Comparison of ENCODE assay signal across 8 cellular contexts in genomic region chr6:16318953-16319720, GRCh38.
DNase-seq lines count a peak whose midpoint lies in the region; ATAC-seq and TF ChIP-seq lines count a peak whose summit lies in the region.

No MANE protein-coding gene starts in this region.

- no peaks in the 10 kb centered on the region for H3K27me3 ChIP-seq in right atrium auricular region
- no peaks in the 10 kb centered on the region for H3K27me3 ChIP-seq in ascending aorta
- H3K27me3 ChIP-seq in muscle layer of duodenum (ENCODE audit: low read depth, low read length) = no peaks in the 10 kb centered on the region
- H3K27me3 ChIP-seq in vagina = no peaks in the 10 kb centered on the region

- H3K4me1 ChIP-seq in right atrium auricular region (peaks cover 0 to 69% of the 10 kb centered on the region in 2 donors), ascending aorta (peaks cover 11 to 63% of the 10 kb centered on the region in 2 donors), muscle layer of duodenum (ENCODE audit: control insufficient read depth in 1 of 2, insufficient read depth in 2 of 2, low read length in 2 of 2) (peaks cover 23 to 33% of the 10 kb centered on the region in 2 donors), vagina (peaks cover 57% of the 10 kb centered on the region)

- ATAC-seq in Right ventricle myocardium inferior (no peak), HG03521 (IDR thresholded peaks at IDR 0.05; ENCODE audit: unreplicated experiment) (no peak), HG03135 (IDR thresholded peaks at IDR 0.05; ENCODE audit: unreplicated experiment) (no peak)

- no peak for DNase-seq in right atrium auricular region (ENCODE audit: low spot score)
- DNase-seq in Right ventricle myocardium inferior (ENCODE audit: missing footprints) = no peak
- peak in 1 of 2 donors; percentile 41 for DNase-seq in ascending aorta (ENCODE audit: low spot score in 2 of 2)
- no peak for DNase-seq in vagina (ENCODE audit: extremely low spot score in 2 of 2)
- DNase-seq in iPS-NIHi11 (ENCODE audit: low spot score) = no peak

- H3K36me3 ChIP-seq in right atrium auricular region = no peaks in the 10 kb centered on the region
- no peaks in the 10 kb centered on the region for H3K36me3 ChIP-seq in ascending aorta
- peaks cover 0 to 4% of the 10 kb centered on the region in 2 donors for H3K36me3 ChIP-seq in muscle layer of duodenum (ENCODE audit: control insufficient read depth in 1 of 2, insufficient read depth in 2 of 2, low read length in 2 of 2)
- no peaks in the 10 kb centered on the region for H3K36me3 ChIP-seq in vagina

- H3K4me3 ChIP-seq in right atrium auricular region = no peak overlapping the region
- no peak overlapping the region for H3K4me3 ChIP-seq in ascending aorta
- H3K4me3 ChIP-seq in muscle layer of duodenum (ENCODE audit: low read depth in 1 of 2, low read length in 2 of 2) = no peak overlapping the region
- no peak overlapping the region for H3K4me3 ChIP-seq in vagina

- TF ChIP-seq CTCF in right atrium auricular region (IDR thresholded peaks at IDR 0.05) (no peak), ascending aorta (IDR thresholded peaks at IDR 0.05) (no peak), vagina (IDR thresholded peaks at IDR 0.05) (no peak)

- intact Hi-C loops in Right ventricle myocardium inferior (cut with DNase I) = loop anchor here (10.0 kb wide), 1 partner anchor 766 kb away; no protein-coding TSS in a partner anchor
- intact Hi-C loops in ascending aorta (cut with DNase I) = loop anchor here (5.0 kb wide), 2 partner anchors 192 to 1072 kb away; partner anchors contain the start of genes JARID2 and MYLIP
- intact Hi-C loops in vagina (cut with DNase I) = no loop called here

- no peak for TF ChIP-seq POLR2A in vagina (IDR thresholded peaks at IDR 0.05)

- H3K27ac ChIP-seq in right atrium auricular region (peak overlapping the region; percentile 84 to 93), ascending aorta (peak overlapping the region; percentile 96), muscle layer of duodenum (ENCODE audit: low read length) (peak overlapping the region; percentile 81), vagina (peak overlapping the region; percentile 87)

- no peaks in the 10 kb centered on the region for H3K9me3 ChIP-seq in right atrium auricular region
- no peaks in the 10 kb centered on the region for H3K9me3 ChIP-seq in ascending aorta
- H3K9me3 ChIP-seq in muscle layer of duodenum (ENCODE audit: control insufficient read depth in 1 of 2, low read length in 2 of 2) = no peaks in the 10 kb centered on the region
- H3K9me3 ChIP-seq in vagina = no peaks in the 10 kb centered on the region
